In the genomic region with DNA sequence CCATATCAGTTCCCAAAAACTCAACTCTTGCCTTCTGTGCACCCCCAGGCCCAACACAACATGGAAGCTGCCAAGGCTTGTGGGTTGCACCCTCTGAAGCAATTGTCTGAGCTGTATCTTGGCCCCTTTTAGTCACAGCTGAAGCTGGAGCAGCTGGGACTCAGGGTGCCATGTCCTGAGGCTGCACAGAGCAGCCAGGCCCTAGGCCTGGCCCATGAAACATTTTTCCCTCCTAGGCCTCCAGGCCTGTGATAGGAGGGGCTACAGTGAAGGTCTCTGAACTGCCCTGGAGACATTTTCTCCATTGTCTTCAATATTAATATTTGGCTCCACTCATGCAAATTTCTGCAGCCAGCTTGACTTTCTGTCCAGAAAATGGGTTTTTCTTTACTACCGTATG, we compare ENCODE assay signal across 36 cellular contexts. TPM values are rescaled to one million over a fixed set of nuclear protein-coding genes. Genes with fewer than 3 reads are reported as not detected.
"Had no signal": no experiment of that assay in that cellular context is flagged by ENCODE, and none has a peak within 500 bp of the region (broad histone marks: within the 10 kb centered on the region; RNA-seq: fewer than 3 reads in every experiment).

No MANE protein-coding gene starts in this region.

- H3K4me3 ChIP-seq: MG63 had no signal

- DNase-seq: Karpas-422, Kasumi-1, MG63, MM.1S, MV-4-11, NCI-H1048, NCI-H1092, NCI-H1092 treated with DMSO at 0.1 percent for 48 hours, NCI-H1105, NCI-H1105 treated with DMSO at 0.1 percent for 48 hours, NCI-H1417, NCI-H1417 treated with DMSO at 0.1 percent for 48 hours, NCI-H1436, NCI-H1436 treated with DMSO at 0.1 percent for 48 hours, NCI-H146, NCI-H1694, NCI-H1694 treated with DMSO at 0.1 percent for 48 hours, NCI-H187, NCI-H187 treated with DMSO at 0.1 percent for 48 hours, NCI-H1930, NCI-H2029, NCI-H2029 treated with DMSO at 0.1 percent for 48 hours, NCI-H2081, NCI-H2081 treated with DMSO at 0.1 percent for 48 hours, NCI-H2107, NCI-H2171, NCI-H2171 treated with DMSO at 0.1 percent for 48 hours, NCI-H2227 treated with DMSO at 0.1 percent for 48 hours, NCI-H226, NCI-H345, NCI-H446, NCI-H446 treated with DMSO at 0.1 percent for 48 hours, NCI-H510A, NCI-H510A treated with DMSO at 0.1 percent for 48 hours, NCI-H524 had no signal

- H3K27me3 ChIP-seq: MG63 had no signal

- H3K36me3 ChIP-seq: MG63 had no signal

RNA-seq across cellular contexts. Expression of gene MYLK, which starts 8.1 kb away (rescaled TPM):
- total RNA-seq: NCI-H460 had no signal
